17 cellular contexts compared by ENCODE assay signal in genomic region chr2:47249427-47249826, GRCh38.
DNase-seq lines count a peak whose midpoint lies in the region; ATAC-seq and TF ChIP-seq lines count a peak whose summit lies in the region.
"Had no signal": no experiment of that assay in that cellular context is flagged by ENCODE, and none has a peak within 500 bp of the region (broad histone marks: within the 10 kb centered on the region; RNA-seq: fewer than 3 reads in every experiment).

No MANE protein-coding gene starts in this region.

- no peak for TF ChIP-seq RAD21 in neural cell (conservative IDR thresholded peaks at IDR 0.05)

- H3K9me2 ChIP-seq in neural cell (ENCODE audit: insufficient read depth, low read length): no peaks in the 10 kb centered on the region

- H3K27me3 Mint-ChIP-seq in HFFc6 (ENCODE audit: insufficient read depth): peaks cover 3% of the 10 kb centered on the region
- H3K27me3 Mint-ChIP-seq: stimulated activated naive CD8-positive, alpha-beta T cell treated with anti-CD3 and anti-CD28 coated beads, Interleukin-15, Interleukin-2, amounts not matched to agents 100 ng/mL and 50 ng/mL, for 24 hours had no signal

- H3K4me3 ChIP-seq in BE2C (ENCODE audit: low read depth, low read length) (no peak overlapping the region), neural cell (ENCODE audit: low read length) (peak overlapping the region; percentile 3)
- H3K4me3 ChIP-seq: uterus had no signal

- H3K36me3 ChIP-seq in BE2C: no peaks in the 10 kb centered on the region
- H3K36me3 ChIP-seq in neural cell (ENCODE audit: insufficient read depth, low read length): no peaks in the 10 kb centered on the region
- H3K36me3 ChIP-seq: uterus had no signal

- H3K9ac ChIP-seq in neural cell (ENCODE audit: low read length): peak overlapping the region; percentile 40

- no peak for TF ChIP-seq EP300 in neural cell (conservative IDR thresholded peaks at IDR 0.05; ENCODE audit: poor library complexity, severe bottlenecking)

- H3K4me3 Mint-ChIP-seq in HFFc6: no peak overlapping the region
- H3K4me3 Mint-ChIP-seq: stimulated activated naive CD8-positive, alpha-beta T cell treated with anti-CD3 and anti-CD28 coated beads, Interleukin-15, Interleukin-2, amounts not matched to agents 100 ng/mL and 50 ng/mL, for 24 hours had no signal

- peak overlapping the region; percentile 64 for H3K27ac ChIP-seq in neural cell (ENCODE audit: low read length)
- H3K27ac ChIP-seq: uterus had no signal

- H3K4me1 Mint-ChIP-seq in HFFc6 (ENCODE audit: low read depth): peaks cover 28% of the 10 kb centered on the region

- peaks cover 13% of the 10 kb centered on the region for H3K4me1 ChIP-seq in BE2C
- H3K4me1 ChIP-seq: uterus had no signal

- TF ChIP-seq CTCF in BE2C (IDR thresholded peaks at IDR 0.05; ENCODE audit: low read depth, low read length): no peak
- TF ChIP-seq CTCF in HFFc6 (IDR thresholded peaks at IDR 0.05): no peak
- TF ChIP-seq CTCF in neural cell (IDR thresholded peaks at IDR 0.05; ENCODE audit: poor library complexity, severe bottlenecking): no peak

- ATAC-seq in GM21360 (IDR thresholded peaks at IDR 0.05; ENCODE audit: unreplicated experiment): no peak

- H3K79me2 ChIP-seq in neural cell (replicated peaks; ENCODE audit: insufficient read depth, low read length): no peaks in the 10 kb centered on the region

- H3K9me3 ChIP-seq in BE2C: no peaks in the 10 kb centered on the region
- no peaks in the 10 kb centered on the region for H3K9me3 ChIP-seq in neural cell (ENCODE audit: low read length)
- H3K9me3 ChIP-seq: uterus had no signal

- DNase-seq in BE2C (peak; percentile 38), HFFc6 (peak; percentile 31), astrocyte of the hippocampus (ENCODE audit: low read depth, low spot score) (peak; percentile 45), NCI-H2171 treated with DMSO at 0.1 percent for 48 hours (lab: John Stamatoyannopoulos, UW) (no peak), HuH-7 (ENCODE audit: low spot score) (no peak), OCI-M1 (lab: John Stamatoyannopoulos, UW) (no peak)
- DNase-seq: activated CD4-positive, alpha-beta T cell treated with anti-CD3 and anti-CD28 coated beads for 1 hour; activated naive CD4-positive, alpha-beta T cell; Calu3; hippocampal formation; Kasumi-1; NCI-H1694; NCI-H82; uterus had no signal

- no peaks in the 10 kb centered on the region for H3K36me3 Mint-ChIP-seq in HFFc6 (ENCODE audit: low read depth)

- H3K27me3 ChIP-seq in BE2C: no peaks in the 10 kb centered on the region
- H3K27me3 ChIP-seq in neural cell (ENCODE audit: insufficient read depth, low read depth, low read length): no peaks in the 10 kb centered on the region
- H3K27me3 ChIP-seq: uterus had no signal

- peak overlapping the region; percentile 74 for H2AFZ ChIP-seq in neural cell (ENCODE audit: low read depth, low read length)

- no peak overlapping the region for H3K4me2 ChIP-seq in neural cell (ENCODE audit: low read length)

- no peaks in the 10 kb centered on the region for H3F3A ChIP-seq in neural cell (ENCODE audit: insufficient read depth, low read length, poor library complexity, severe bottlenecking)

- no peaks in the 10 kb centered on the region for H3K9me3 Mint-ChIP-seq in HFFc6
- H3K9me3 Mint-ChIP-seq: stimulated activated naive CD8-positive, alpha-beta T cell treated with anti-CD3 and anti-CD28 coated beads, Interleukin-15, Interleukin-2, amounts not matched to agents 100 ng/mL and 50 ng/mL, for 24 hours had no signal

- no peaks in the 10 kb centered on the region for H4K20me1 ChIP-seq in neural cell (ENCODE audit: insufficient read depth)

- no peak overlapping the region for H3K27ac Mint-ChIP-seq in HFFc6
- H3K27ac Mint-ChIP-seq: stimulated activated naive CD8-positive, alpha-beta T cell treated with anti-CD3 and anti-CD28 coated beads, Interleukin-15, Interleukin-2, amounts not matched to agents 100 ng/mL and 50 ng/mL, for 24 hours had no signal

TF ChIP-seq in neural cell, 6 proteins besides CTCF, POLR2A, EP300 and RAD21:
- TF ChIP-seq MXI1 (conservative IDR thresholded peaks at IDR 0.05; ENCODE audit: poor library complexity, severe bottlenecking): no peak
- TF ChIP-seq, protein P1, sequence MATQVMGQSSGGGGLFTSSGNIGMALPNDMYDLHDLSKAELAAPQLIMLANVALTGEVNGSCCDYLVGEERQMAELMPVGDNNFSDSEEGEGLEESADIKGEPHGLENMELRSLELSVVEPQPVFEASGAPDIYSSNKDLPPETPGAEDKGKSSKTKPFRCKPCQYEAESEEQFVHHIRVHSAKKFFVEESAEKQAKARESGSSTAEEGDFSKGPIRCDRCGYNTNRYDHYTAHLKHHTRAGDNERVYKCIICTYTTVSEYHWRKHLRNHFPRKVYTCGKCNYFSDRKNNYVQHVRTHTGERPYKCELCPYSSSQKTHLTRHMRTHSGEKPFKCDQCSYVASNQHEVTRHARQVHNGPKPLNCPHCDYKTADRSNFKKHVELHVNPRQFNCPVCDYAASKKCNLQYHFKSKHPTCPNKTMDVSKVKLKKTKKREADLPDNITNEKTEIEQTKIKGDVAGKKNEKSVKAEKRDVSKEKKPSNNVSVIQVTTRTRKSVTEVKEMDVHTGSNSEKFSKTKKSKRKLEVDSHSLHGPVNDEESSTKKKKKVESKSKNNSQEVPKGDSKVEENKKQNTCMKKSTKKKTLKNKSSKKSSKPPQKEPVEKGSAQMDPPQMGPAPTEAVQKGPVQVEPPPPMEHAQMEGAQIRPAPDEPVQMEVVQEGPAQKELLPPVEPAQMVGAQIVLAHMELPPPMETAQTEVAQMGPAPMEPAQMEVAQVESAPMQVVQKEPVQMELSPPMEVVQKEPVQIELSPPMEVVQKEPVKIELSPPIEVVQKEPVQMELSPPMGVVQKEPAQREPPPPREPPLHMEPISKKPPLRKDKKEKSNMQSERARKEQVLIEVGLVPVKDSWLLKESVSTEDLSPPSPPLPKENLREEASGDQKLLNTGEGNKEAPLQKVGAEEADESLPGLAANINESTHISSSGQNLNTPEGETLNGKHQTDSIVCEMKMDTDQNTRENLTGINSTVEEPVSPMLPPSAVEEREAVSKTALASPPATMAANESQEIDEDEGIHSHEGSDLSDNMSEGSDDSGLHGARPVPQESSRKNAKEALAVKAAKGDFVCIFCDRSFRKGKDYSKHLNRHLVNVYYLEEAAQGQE (IDR thresholded peaks at IDR 0.05; ENCODE audit: borderline replicate concordance): no peak
- TF ChIP-seq EZH2 (IDR thresholded peaks at IDR 0.05; ENCODE audit: borderline replicate concordance, insufficient read depth, low read length, poor library complexity, severe bottlenecking): no peak
- no peak for TF ChIP-seq POLR2AphosphoS5 (IDR thresholded peaks at IDR 0.05)
- no peak for TF ChIP-seq SMC3 (conservative IDR thresholded peaks at IDR 0.05; ENCODE audit: poor library complexity)
- no peak for TF ChIP-seq TAF1 (IDR thresholded peaks at IDR 0.05; ENCODE audit: low read depth)

Comparison
In these comparisons a context has a peak if more than half of its experiments do, and no peak if none do; other contexts are left out.
1. DNase-seq: peak in BE2C (single experiment), HFFc6 (single experiment) and astrocyte of the hippocampus (single experiment); none in NCI-H2171 treated with DMSO at 0.1 percent for 48 hours (single experiment), HuH-7 (single experiment) and OCI-M1 (single experiment).